ENCODE assay signal across 17 cellular contexts in genomic region chr9:9362332-9362731, GRCh38.
"Had no signal": no experiment of that assay in that cellular context is flagged by ENCODE, and none has a peak within 500 bp of the region (broad histone marks: within the 10 kb centered on the region; RNA-seq: fewer than 3 reads in every experiment).

No MANE protein-coding gene starts in this region.

- H3K27me3 ChIP-seq: stomach, suprapubic skin, testis, thyroid gland, tibial artery, tibial nerve, transverse colon, upper lobe of left lung, upper lobe of right lung, uterus, vagina had no signal

- H3K27ac ChIP-seq: stomach, suprapubic skin, testis, thoracic aorta, thyroid gland, tibial artery, tibial nerve, transverse colon, upper lobe of left lung, upper lobe of right lung, uterus, vagina had no signal

- H3K36me3 ChIP-seq: stomach, suprapubic skin, thoracic aorta, thyroid gland, tibial artery, tibial nerve, transverse colon, upper lobe of left lung, upper lobe of right lung, uterus, vagina had no signal

- ATAC-seq: stimulated activated effector memory CD8-positive, alpha-beta T cell treated with anti-CD3 and anti-CD28 coated beads, Interleukin-12 subunit alpha, Interleukin-12 subunit beta, amount 100 ng/mL, for 72 hours; stimulated activated memory B cell treated with anti-CD40 and anti-IgM and Interleukin-4, amounts not matched to agents 10 μg/mL and 1 μg/mL and 100 μg/mL, for 72 hours; stimulated activated naive B cell treated with anti-CD40 and anti-IgM and Interleukin-4, amounts not matched to agents 10 μg/mL and 1 μg/mL and 100 μg/mL, for 72 hours; stimulated activated naive CD8-positive, alpha-beta T cell treated with anti-CD3 and anti-CD28 coated beads, Interleukin-15, amount 100 ng/mL, for 72 hours; stimulated activated naive CD8-positive, alpha-beta T cell treated with anti-CD3 and anti-CD28 coated beads, Interleukin-15, Interleukin-2, amounts not matched to agents 100 U/mL and 50 U/mL, for 24 hours; upper lobe of right lung had no signal

- H3K4me3 ChIP-seq: stomach, suprapubic skin, testis, thoracic aorta, thyroid gland, tibial artery, tibial nerve, transverse colon, upper lobe of left lung, upper lobe of right lung, uterus, vagina had no signal

- H3K9me3 ChIP-seq: stomach, suprapubic skin, testis, thoracic aorta, thyroid gland, tibial artery, tibial nerve, transverse colon, upper lobe of left lung, upper lobe of right lung, uterus, vagina had no signal
